8 cellular contexts compared by ENCODE assay signal in the genomic region with DNA sequence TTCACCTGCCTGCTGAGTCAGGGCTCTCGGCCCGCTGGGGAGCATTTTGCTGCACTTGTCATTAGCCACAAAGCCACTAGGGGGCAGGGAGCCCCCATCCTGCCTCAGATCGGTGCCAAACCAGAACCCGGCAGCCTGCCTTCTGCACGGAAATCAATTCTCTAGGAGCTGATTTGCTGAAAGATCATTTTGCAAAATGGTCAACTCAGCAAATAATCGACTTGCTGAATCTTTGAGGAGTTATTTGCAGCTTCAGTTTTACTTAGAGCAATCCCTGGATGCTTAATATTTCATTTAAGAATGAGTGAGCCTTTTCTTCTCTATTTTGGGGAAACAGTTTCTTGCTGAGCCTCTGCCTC. TPM values are rescaled to one million over a fixed set of nuclear protein-coding genes. Genes with fewer than 3 reads are reported as not detected.
A peak's percentile ranks its signal among the peaks of the same experiment; 100 is the strongest.
DNase-seq lines count a peak whose midpoint lies in the region; ATAC-seq and TF ChIP-seq lines count a peak whose summit lies in the region.

No MANE protein-coding gene starts in this region.

- H3K4me3 Mint-ChIP-seq in natural killer cell = peak overlapping the region; percentile 96
- no peak overlapping the region for H3K4me3 Mint-ChIP-seq in stimulated activated memory B cell treated with anti-CD40 and anti-IgM and Interleukin-4, amounts not matched to agents 10 μg/mL and 1 μg/mL and 100 μg/mL, for 72 hours

- TF ChIP-seq POLR2A in erythroblast (IDR thresholded peaks at IDR 0.05; ENCODE audit: low read length) = no peak

- H3K4me1 Mint-ChIP-seq in natural killer cell = peaks cover 53 to 65% of the 10 kb centered on the region in 2 donors
- peaks cover 50% of the 10 kb centered on the region for H3K4me1 Mint-ChIP-seq in stimulated activated memory B cell treated with anti-CD40 and anti-IgM and Interleukin-4, amounts not matched to agents 10 μg/mL and 1 μg/mL and 100 μg/mL, for 72 hours

- H3K36me3 Mint-ChIP-seq in natural killer cell = no peaks in the 10 kb centered on the region
- no peaks in the 10 kb centered on the region for H3K36me3 Mint-ChIP-seq in stimulated activated memory B cell treated with anti-CD40 and anti-IgM and Interleukin-4, amounts not matched to agents 10 μg/mL and 1 μg/mL and 100 μg/mL, for 72 hours

- ATAC-seq in GM19324 (IDR thresholded peaks at IDR 0.05; ENCODE audit: low FRiP score, unreplicated experiment) (peak; percentile 64), natural killer cell (peak; percentile 69 to 76 (median 72))
- ATAC-seq in stimulated activated memory B cell treated with anti-CD40 and anti-IgM and Interleukin-4, amounts not matched to agents 10 μg/mL and 1 μg/mL and 100 μg/mL, for 72 hours = peak; percentile 85

- peak overlapping the region; percentile 92 to 97 for H3K27ac Mint-ChIP-seq in natural killer cell
- peak overlapping the region; percentile 6 for H3K27ac Mint-ChIP-seq in stimulated activated memory B cell treated with anti-CD40 and anti-IgM and Interleukin-4, amounts not matched to agents 10 μg/mL and 1 μg/mL and 100 μg/mL, for 72 hours

- peak in 11 of 14 donors; percentile 33 to 73 (median 56) for DNase-seq in C1 segment of cervical spinal cord (lab: John Stamatoyannopoulos, UW)
- peak; percentile 89 for DNase-seq in HPDE6-E6E7 (ENCODE audit: extremely low spot score)
- peak; percentile 7 for DNase-seq in NOMO-1 treated with dmso at 0.1 percent for 144 hours (lab: John Stamatoyannopoulos, UW; ENCODE audit: unreplicated experiment)
- peak; percentile 89 for DNase-seq in activated CD8-positive, alpha-beta memory T cell treated with anti-CD3 and anti-CD28 coated beads, Interleukin-2, amount 50 U/mL, for 4 hours
- DNase-seq in erythroblast (lab: John Stamatoyannopoulos, UW) = peak; percentile 52 to 69
- DNase-seq in natural killer cell = peak; percentile 78

- no peaks in the 10 kb centered on the region for H3K9me3 Mint-ChIP-seq in natural killer cell
- no peaks in the 10 kb centered on the region for H3K9me3 Mint-ChIP-seq in stimulated activated memory B cell treated with anti-CD40 and anti-IgM and Interleukin-4, amounts not matched to agents 10 μg/mL and 1 μg/mL and 100 μg/mL, for 72 hours

- TF ChIP-seq CTCF in natural killer cell (IDR thresholded peaks at IDR 0.05) = peak; percentile 93

- intact Hi-C loops in natural killer cell (cut with micrococcal nuclease) = loop anchor here (1.0 to 2.0 kb wide), 2 partner anchors 220 to 309 kb away; no protein-coding TSS in a partner anchor

- H3K27me3 Mint-ChIP-seq in natural killer cell (ENCODE audit: low read depth in 2 of 2) = no peaks in the 10 kb centered on the region
- H3K27me3 Mint-ChIP-seq in stimulated activated memory B cell treated with anti-CD40 and anti-IgM and Interleukin-4, amounts not matched to agents 10 μg/mL and 1 μg/mL and 100 μg/mL, for 72 hours = peaks cover 14% of the 10 kb centered on the region

RNA-seq across cellular contexts. Expression of a gene that starts 1.7 kb away (rescaled TPM):
- total RNA-seq in natural killer cell = 10 to 100 TPM in 1 of 3 donors, 1 to 10 TPM in 2; 6.7 to 17.7 (median 8.4) TPM

Comparison
In these comparisons a context has a peak if more than half of its experiments do, and no peak if none do; other contexts are left out.
1. Peak in every context shown above with its lines: DNase-seq and ATAC-seq.
2. DNase-seq: peak in every context shown above with its lines; median percentile 89 in HPDE6-E6E7; 89 in activated CD8-positive, alpha-beta memory T cell treated with anti-CD3 and anti-CD28 coated beads, Interleukin-2, amount 50 U/mL, for 4 hours; 78 in natural killer cell; 60 in erythroblast; 56 in C1 segment of cervical spinal cord; 7 in NOMO-1 treated with dmso at 0.1 percent for 144 hours.